ENCODE assay signal across 7 cellular contexts in genomic region chr2:190533968-190534309, GRCh38. TPM values are rescaled to one million over a fixed set of nuclear protein-coding genes. Genes with fewer than 3 reads are reported as not detected.
DNase-seq lines count a peak whose midpoint lies in the region; ATAC-seq, FAIRE-seq and TF ChIP-seq lines count a peak whose summit lies in the region.

No MANE protein-coding gene starts in this region.

- H2BK5ac ChIP-seq in neuronal stem cell (ENCODE audit: low read length), result no peak overlapping the region

- TSS peak; percentile 66 for BruUV-seq in endothelial cell of umbilical vein (replicated peaks; lab: Mats Ljungman, UMichigan)

- H3K9me1 ChIP-seq in endothelial cell of umbilical vein (replicated peaks; ENCODE audit: control insufficient read depth, extremely low read depth, insufficient read depth, low read length), result no peaks in the 10 kb centered on the region

- no peak overlapping the region for H2BK15ac ChIP-seq in neuronal stem cell (ENCODE audit: low read length)

- no peaks in the 10 kb centered on the region for H3K79me1 ChIP-seq in neuronal stem cell (ENCODE audit: low read depth, low read length)

- no peaks in the 10 kb centered on the region for H3K36me3 ChIP-seq in endothelial cell of umbilical vein (ENCODE audit: control insufficient read depth in 2 of 2, extremely low read depth in 1 of 2, insufficient read depth in 2 of 2, low read length in 2 of 2)
- no peaks in the 10 kb centered on the region for H3K36me3 ChIP-seq in neuronal stem cell (replicated peaks in 1 of 2; ENCODE audit: control insufficient read depth in 2 of 2, insufficient read depth in 2 of 2, low read length in 2 of 2)

- H3K14ac ChIP-seq in neuronal stem cell (ENCODE audit: low read length), result no peak overlapping the region

- H3K4ac ChIP-seq in neuronal stem cell (ENCODE audit: low read length), result no peak overlapping the region

- peak overlapping the region; percentile 72 for H2AFZ ChIP-seq in endothelial cell of umbilical vein (ENCODE audit: low read depth, low read length)
- peak overlapping the region; percentile 96 for H2AFZ ChIP-seq in neuronal stem cell (ENCODE audit: low read length)

- dilution Hi-C loops in endothelial cell of umbilical vein (cut with MboI; ENCODE audit: extremely low pct_ligation_motif_present, low sequenced_read_pairs), result no loop called here

- intact Hi-C loops in endothelial cell of umbilical vein (cut with micrococcal nuclease), result loop anchor here (1.0 to 5.0 kb wide), 3 partner anchors 114 to 228 kb away; no protein-coding TSS in a partner anchor

- no peak overlapping the region for H3K23ac ChIP-seq in neuronal stem cell (ENCODE audit: low read depth, low read length, poor library complexity)

- peak; percentile 17 to 39 for DNase-seq in activated CD4-positive, alpha-beta T cell treated with anti-CD3 and anti-CD28 coated beads, Interleukin-2, amount 50 U/mL, for 24 hours (ENCODE audit: low read depth in 1 of 2, low spot score in 1 of 2)
- DNase-seq in endothelial cell of umbilical vein (ENCODE audit: low read depth, low spot score) (no peak), neuronal stem cell (ENCODE audit: low spot score) (no peak), HEK293T (ENCODE audit: extremely low spot score) (no peak), COLO668 (lab: John Stamatoyannopoulos, UW; ENCODE audit: unreplicated experiment) (no peak)

- no peak for TF ChIP-seq CTCF in endothelial cell of umbilical vein (IDR thresholded peaks at IDR 0.05; ENCODE audit: extremely low read depth in 1 of 2, insufficient read depth in 1 of 2, low read depth in 1 of 2, low read length in 2 of 2)

- H3K9ac ChIP-seq in endothelial cell of umbilical vein (replicated peaks; ENCODE audit: extremely low read depth, insufficient read depth, low read length) (peak overlapping the region; percentile 81), neuronal stem cell (ENCODE audit: low read depth, low read length, poor library complexity) (no peak overlapping the region)

- H2BK12ac ChIP-seq in neuronal stem cell (ENCODE audit: low read length), result no peak overlapping the region

- H3K27ac ChIP-seq in endothelial cell of umbilical vein (ENCODE audit: insufficient read depth, low read depth, low read length) (peak overlapping the region; percentile 3), neuronal stem cell (replicated peaks; ENCODE audit: low read length) (peak overlapping the region; percentile 88)

- peak overlapping the region; percentile 95 for H2BK120ac ChIP-seq in neuronal stem cell (ENCODE audit: low read depth, low read length)

- H3K27me3 ChIP-seq in endothelial cell of umbilical vein (ENCODE audit: control insufficient read depth in 2 of 2, insufficient read depth in 2 of 2, low read length in 2 of 2) (no peaks in the 10 kb centered on the region), neuronal stem cell (ENCODE audit: control insufficient read depth in 3 of 3, insufficient read depth in 3 of 3, low read depth in 1 of 3, low read length in 3 of 3) (no peaks in the 10 kb centered on the region)

- H4K91ac ChIP-seq in neuronal stem cell (ENCODE audit: low read depth, low read length, poor library complexity), result no peak overlapping the region

- ATAC-seq in GM19452 (IDR thresholded peaks at IDR 0.05; ENCODE audit: unreplicated experiment), result peak; percentile 24
- ATAC-seq in HG03354 (IDR thresholded peaks at IDR 0.05; ENCODE audit: poor library complexity, severe bottlenecking, unreplicated experiment), result peak; percentile 28

- peak overlapping the region; percentile 55 for H3K18ac ChIP-seq in neuronal stem cell (ENCODE audit: low read length)

- H3K4me3 ChIP-seq in endothelial cell of umbilical vein (replicated peaks in 1 of 3; ENCODE audit: insufficient read depth in 1 of 3, low read depth in 1 of 3, low read length in 3 of 3), result peak overlapping the region; percentile 63 to 85 (median 66)
- H3K4me3 ChIP-seq in neuronal stem cell (ENCODE audit: low read length in 2 of 2), result peak overlapping the region; percentile 60 to 86

- H4K20me1 ChIP-seq in endothelial cell of umbilical vein (replicated peaks; ENCODE audit: control insufficient read depth, extremely low read depth, insufficient read depth, low read length), result no peaks in the 10 kb centered on the region

- FAIRE-seq in endothelial cell of umbilical vein (lab: Jason Lieb, UNC), result no peak

- H2AK5ac ChIP-seq in neuronal stem cell (ENCODE audit: low read depth, low read length), result peak overlapping the region; percentile 33

- H3K4me2 ChIP-seq in endothelial cell of umbilical vein (ENCODE audit: insufficient read depth, low read length), result peak overlapping the region; percentile 99
- peak overlapping the region; percentile 58 for H3K4me2 ChIP-seq in neuronal stem cell (ENCODE audit: insufficient read depth, low read length, poor library complexity, severe bottlenecking)

- POLR2A ChIA-PET in endothelial cell of umbilical vein (lab: Charles Lee) (interaction anchor here (0.7 kb wide), 1 partner anchor 15 kb away, joined by 3 read pairs; no protein-coding TSS in a partner anchor), HEK293T (lab: Yijun Ruan, JAX) (interaction anchor here (1.0 to 1.2 kb wide), 4 partner anchors 13 to 72 kb away, joined by 3 to 4 read pairs (median 4); no protein-coding TSS in a partner anchor)

- H3K9me3 ChIP-seq in endothelial cell of umbilical vein (replicated peaks; ENCODE audit: control insufficient read depth, insufficient read depth, low read length) (peaks cover under 1% of the 10 kb centered on the region), neuronal stem cell (replicated peaks in 1 of 2; ENCODE audit: control insufficient read depth in 2 of 2, insufficient read depth in 1 of 2, low read depth in 1 of 2, low read length in 2 of 2) (peaks cover 0 to 12% of the 10 kb centered on the region in 2 donors)

- CTCF ChIA-PET in endothelial cell of umbilical vein (lab: Charles Lee) (no interaction called here), HEK293T (lab: Yijun Ruan, JAX) (no interaction called here)

- no peak for TF ChIP-seq POLR2A in endothelial cell of umbilical vein (IDR thresholded peaks at IDR 0.05; ENCODE audit: low read depth, low read length)

- no peak overlapping the region for H4K8ac ChIP-seq in neuronal stem cell (ENCODE audit: low read depth, low read length)

- H3K4me1 ChIP-seq in endothelial cell of umbilical vein (ENCODE audit: control insufficient read depth, extremely low read depth, insufficient read depth, low read length), result peaks cover 9% of the 10 kb centered on the region
- peaks cover 9 to 10% of the 10 kb centered on the region in 2 donors for H3K4me1 ChIP-seq in neuronal stem cell (ENCODE audit: control insufficient read depth in 2 of 2, insufficient read depth in 1 of 2, low read depth in 1 of 2, low read length in 2 of 2)

- WGBS in neuronal stem cell (ENCODE audit: extremely low coverage in 2 of 2, insufficient read length in 2 of 2, insufficient replicate concordance in 1 of 2), 2 donors, result no CpG with 5 or more reads among the region's 13 CpGs

- no peaks in the 10 kb centered on the region for H3K79me2 ChIP-seq in endothelial cell of umbilical vein (ENCODE audit: control insufficient read depth, insufficient read depth, low read length)

TF ChIP-seq in endothelial cell of umbilical vein, 7 proteins besides CTCF, POLR2A, EP300 and RAD21:
- TF ChIP-seq FOS (IDR thresholded peaks at IDR 0.05; ENCODE audit: borderline replicate concordance, insufficient read depth, low read length) (no peak), POLR2AphosphoS5 (IDR thresholded peaks at IDR 0.05; ENCODE audit: insufficient read depth, low read depth, low read length) (no peak), GATA2 (IDR thresholded peaks at IDR 0.05; ENCODE audit: insufficient read depth, insufficient read length, low read depth, low read length) (no peak), MYC (IDR thresholded peaks at IDR 0.05; ENCODE audit: low read depth, low read length) (no peak), JUN (IDR thresholded peaks at IDR 0.05; ENCODE audit: borderline replicate concordance, insufficient read depth, insufficient read length, low read depth) (no peak), EZH2 (IDR thresholded peaks at IDR 0.05; ENCODE audit: borderline replicate concordance, low read depth, low read length, severe bottlenecking) (no peak)
- TF ChIP-seq, protein P1, sequence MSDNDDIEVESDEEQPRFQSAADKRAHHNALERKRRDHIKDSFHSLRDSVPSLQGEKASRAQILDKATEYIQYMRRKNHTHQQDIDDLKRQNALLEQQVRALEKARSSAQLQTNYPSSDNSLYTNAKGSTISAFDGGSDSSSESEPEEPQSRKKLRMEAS (IDR thresholded peaks at IDR 0.05; ENCODE audit: insufficient read depth, insufficient read length), result no peak

TF ChIP-seq in HEK293T, 16 proteins besides CTCF, POLR2A, EP300 and RAD21:
- no peak; the same call in 1 of the 2 replicates for TF ChIP-seq L3MBTL2 (conservative IDR thresholded peaks at IDR 0.05)
- TF ChIP-seq CTBP1 (IDR thresholded peaks at IDR 0.05; ENCODE audit: borderline replicate concordance), result no peak
- TF ChIP-seq SP1 (IDR thresholded peaks at IDR 0.05), result no peak
- no peak for TF ChIP-seq FOXM1 (IDR thresholded peaks at IDR 0.05; ENCODE audit: borderline replicate concordance)

RNA-seq across cellular contexts. Expression of gene NEMP2, which starts 0.6 kb away (rescaled TPM):
- total RNA-seq in endothelial cell of umbilical vein, result 3.8 and 8.4 TPM in 2 replicates
- polyA plus RNA-seq in endothelial cell of umbilical vein, result 1.9 and 3.1 TPM in 2 replicates
- polyA plus RNA-seq in endothelial cell of umbilical vein (2011; cell fraction: cytosol; rRNA removed), result 0.87 and 1.4 TPM in 2 replicates
- polyA plus RNA-seq in endothelial cell of umbilical vein (2011; cell fraction: nucleus; rRNA removed), result 1.4 and 1.8 TPM in 2 replicates
- 0.93 and 2.5 TPM in 2 replicates for polyA plus RNA-seq in endothelial cell of umbilical vein (2012)
- 6.3 and 7.0 TPM in 2 replicates for polyA minus RNA-seq in endothelial cell of umbilical vein
- polyA minus RNA-seq in endothelial cell of umbilical vein (2011; cell fraction: cytosol; rRNA and poly(A)+ RNA removed), result 4.0 TPM
- 4.6 and 8.5 TPM in 2 replicates for polyA minus RNA-seq in endothelial cell of umbilical vein (2011; cell fraction: nucleus; rRNA and poly(A)+ RNA removed)
- polyA plus RNA-seq in neuronal stem cell (2013, experiment 1 of 2), result 1.6 TPM
- polyA plus RNA-seq in neuronal stem cell (2013, experiment 2 of 2), result 1.9 TPM

Comparison
In these comparisons a context has a peak if more than half of its experiments do, and no peak if none do; other contexts are left out.
1. DNase-seq: peak in activated CD4-positive, alpha-beta T cell treated with anti-CD3 and anti-CD28 coated beads, Interleukin-2, amount 50 U/mL, for 24 hours (2 of 2); none in endothelial cell of umbilical vein (single experiment), neuronal stem cell (single experiment), HEK293T (single experiment) and COLO668 (single experiment).